8 cellular contexts compared by ENCODE assay signal in the genomic region with DNA sequence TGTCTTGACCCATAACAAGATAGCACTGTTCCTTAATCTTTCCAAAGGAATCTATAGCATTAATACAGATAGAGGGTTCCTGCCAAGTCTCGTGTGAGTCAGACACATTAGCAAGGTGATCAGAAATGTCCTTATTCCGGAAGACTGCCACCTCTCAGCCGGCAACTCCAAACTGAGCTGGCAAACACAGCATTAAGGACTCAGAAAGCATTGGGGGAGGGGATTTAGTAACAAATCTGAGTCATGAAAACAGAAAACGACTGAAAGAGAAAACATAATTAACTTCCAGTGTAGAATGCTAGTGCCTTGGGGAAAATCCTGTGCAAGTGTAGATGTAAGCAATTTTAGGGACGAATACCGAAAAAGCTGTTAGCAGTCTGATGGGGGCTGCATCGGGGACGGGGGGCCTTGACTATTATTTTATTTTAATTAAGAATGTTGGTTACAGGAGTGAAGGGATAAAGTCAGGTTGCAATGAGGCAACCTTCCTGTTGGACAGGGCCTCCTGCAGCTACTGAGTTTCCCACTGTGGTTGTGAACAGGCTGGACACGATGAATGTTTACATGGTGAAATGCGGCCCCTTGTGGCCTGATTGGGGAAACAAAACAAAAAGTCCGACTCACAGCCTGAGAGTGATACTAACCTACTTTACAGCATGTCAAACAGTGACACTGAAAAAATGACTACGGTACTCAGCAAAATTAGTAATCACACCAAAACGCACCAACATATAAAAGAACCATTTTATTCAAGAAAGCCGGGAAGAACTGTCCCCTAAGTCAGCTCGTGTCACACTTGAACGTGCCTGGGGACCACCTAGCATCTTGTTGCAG. TPM values are rescaled to one million over a fixed set of nuclear protein-coding genes. Genes with fewer than 3 reads are reported as not detected.
DNase-seq lines count a peak whose midpoint lies in the region; ATAC-seq and TF ChIP-seq lines count a peak whose summit lies in the region.

No MANE protein-coding gene starts in this region.

- no peak overlapping the region for H3K9ac ChIP-seq in colonic mucosa (ENCODE audit: low read depth in 2 of 2, low read length in 2 of 2)

- peaks cover 0 to 4% of the 10 kb centered on the region in 2 donors for H3K4me1 Mint-ChIP-seq in stimulated activated naive B cell treated with anti-CD40 and anti-IgM and Interleukin-4, amounts not matched to agents 10 μg/mL and 1 μg/mL and 100 μg/mL, for 72 hours

- no peaks in the 10 kb centered on the region for H3K9me3 Mint-ChIP-seq in stimulated activated naive B cell treated with anti-CD40 and anti-IgM and Interleukin-4, amounts not matched to agents 10 μg/mL and 1 μg/mL and 100 μg/mL, for 72 hours

- no peak overlapping the region for H3K27ac Mint-ChIP-seq in stimulated activated naive B cell treated with anti-CD40 and anti-IgM and Interleukin-4, amounts not matched to agents 10 μg/mL and 1 μg/mL and 100 μg/mL, for 72 hours

- no peak overlapping the region for H3K4me3 Mint-ChIP-seq in stimulated activated naive B cell treated with anti-CD40 and anti-IgM and Interleukin-4, amounts not matched to agents 10 μg/mL and 1 μg/mL and 100 μg/mL, for 72 hours

- TF ChIP-seq CTCF in colonic mucosa (IDR thresholded peaks at IDR 0.05) (peak; percentile 66), left lung (IDR thresholded peaks at IDR 0.05) (peak; percentile 51 to 61)

- H3K36me3 ChIP-seq in colonic mucosa (no peaks in the 10 kb centered on the region), left lung (no peaks in the 10 kb centered on the region)

- ATAC-seq in HG02588 (IDR thresholded peaks at IDR 0.05; ENCODE audit: unreplicated experiment) = peak; percentile 65
- ATAC-seq in left lung = peak; percentile 95
- ATAC-seq in stimulated activated naive B cell treated with anti-CD40 and anti-IgM and Interleukin-4, amounts not matched to agents 10 μg/mL and 1 μg/mL and 100 μg/mL, for 72 hours (replicated peaks) = peak; percentile 82 to 87

- H3K27me3 ChIP-seq in colonic mucosa = no peaks in the 10 kb centered on the region
- H3K27me3 ChIP-seq in left lung = no peaks in the 10 kb centered on the region

- intact Hi-C loops in colonic mucosa (cut with DNase I) = loop anchor here (2.0 kb wide), 2 partner anchors 391 to 471 kb away; no protein-coding TSS in a partner anchor
- intact Hi-C loops in left lung (cut with DNase I) = loop anchor here in 1 of 2 donors (5.0 kb wide), 1 partner anchor 386 kb away; a partner anchor contains a TSS

- peak; percentile 64 for DNase-seq in activated CD8-positive, alpha-beta memory T cell treated with anti-CD3 and anti-CD28 coated beads for 24 hours
- no peak for DNase-seq in activated CD8-positive, alpha-beta memory T cell treated with anti-CD3 and anti-CD28 coated beads, Interleukin-2, amount 50 U/mL, for 4 hours
- peak; percentile 72 for DNase-seq in NCI-H146 (lab: John Stamatoyannopoulos, UW)
- peak; percentile 65 for DNase-seq in SKM-1 treated with dmso at 0.1 percent for 144 hours (lab: John Stamatoyannopoulos, UW; ENCODE audit: unreplicated experiment)
- DNase-seq in colonic mucosa = peak; percentile 67
- DNase-seq in left lung = peak in 1 of 2 donors; percentile 50
- peak; percentile 23 for DNase-seq in stimulated activated naive B cell treated with anti-CD40 and anti-IgM and Interleukin-4, amounts not matched to agents 10 μg/mL and 1 μg/mL and 100 μg/mL, for 72 hours

- no peaks in the 10 kb centered on the region for H3K9me3 ChIP-seq in colonic mucosa
- no peaks in the 10 kb centered on the region for H3K9me3 ChIP-seq in left lung

- H3K36me3 Mint-ChIP-seq in stimulated activated naive B cell treated with anti-CD40 and anti-IgM and Interleukin-4, amounts not matched to agents 10 μg/mL and 1 μg/mL and 100 μg/mL, for 72 hours = peaks cover 2 to 4% of the 10 kb centered on the region in 2 donors

- H3K27ac ChIP-seq in colonic mucosa (no peak overlapping the region), left lung (no peak overlapping the region)

- H3K27me3 Mint-ChIP-seq in stimulated activated naive B cell treated with anti-CD40 and anti-IgM and Interleukin-4, amounts not matched to agents 10 μg/mL and 1 μg/mL and 100 μg/mL, for 72 hours = peaks cover 0 to 7% of the 10 kb centered on the region in 2 donors

- H3K4me3 ChIP-seq in colonic mucosa = no peak overlapping the region
- no peak overlapping the region for H3K4me3 ChIP-seq in left lung

- H3K4me1 ChIP-seq in colonic mucosa (no peaks in the 10 kb centered on the region), left lung (no peaks in the 10 kb centered on the region)

RNA-seq across cellular contexts. Expression of a gene that starts 20.7 kb away (rescaled TPM):
- total RNA-seq in colonic mucosa (10 to 100 TPM; 13.5 to 36.2 TPM), left lung (1 to 10 TPM; 7.0 to 7.1 TPM)

RNA-seq across cellular contexts. Expression of a gene that starts 40.5 kb away (rescaled TPM):
- not detected for total RNA-seq in colonic mucosa
- total RNA-seq in left lung = under 1 TPM; 0.29 to 0.39 TPM
